Comparison of ENCODE assay signal across 8 cellular contexts in genomic region chr1:15410223-15410883, GRCh38. TPM values are rescaled to one million over a fixed set of nuclear protein-coding genes. Genes with fewer than 3 reads are reported as not detected.
DNase-seq lines count a peak whose midpoint lies in the region; ATAC-seq and TF ChIP-seq lines count a peak whose summit lies in the region.

No MANE protein-coding gene starts in this region.

- intact Hi-C loops in psoas muscle (cut with DNase I) = no loop called here

- H3K4me1 ChIP-seq in psoas muscle = no peaks in the 10 kb centered on the region

- POLR2A ChIA-PET in RWPE1 (lab: Yijun Ruan, JAX; ENCODE audit: low non-redundant PET) = interaction anchor here (0.5 kb wide), 1 partner anchor 28 kb away, joined by 7 read pairs; no protein-coding TSS in a partner anchor

- H3K27me3 ChIP-seq in psoas muscle (ENCODE audit: insufficient read depth in 3 of 3, low read length in 2 of 3) = peaks cover 0 to 32% (median 9%) of the 10 kb centered on the region in 3 donors

- 2 to 4% (median 3%) methylated on average over 50 to 53 of the region's 53 CpGs for WGBS in psoas muscle, 3 donors

- H3K27ac ChIP-seq in RWPE1 = peak overlapping the region; percentile 71
- peak overlapping the region; percentile 16 for H3K27ac ChIP-seq in psoas muscle

- peak overlapping the region; percentile 74 for H3K4me3 ChIP-seq in psoas muscle

- no peaks in the 10 kb centered on the region for H3K9me3 ChIP-seq in psoas muscle

- CTCF ChIA-PET in RWPE1 (lab: Yijun Ruan, JAX) = interaction anchor here (1.0 kb wide), 1 partner anchor 87 kb away, joined by 4 read pairs; no protein-coding TSS in a partner anchor

- ATAC-seq in esophagus mucosa = peak; percentile 2
- ATAC-seq in psoas muscle = no peak
- no peak for ATAC-seq in HG02759 (IDR thresholded peaks at IDR 0.05; ENCODE audit: unreplicated experiment)

- DNase-seq in NCI-H1417 (lab: John Stamatoyannopoulos, UW) = peak in 2 of 3 experiments; percentile 27 to 46
- DNase-seq in NCI-H1417 treated with DMSO at 0.1 percent for 48 hours (lab: John Stamatoyannopoulos, UW) = no peak
- DNase-seq in RWPE1 (ENCODE audit: low spot score) = no peak
- no peak for DNase-seq in psoas muscle
- no peak for DNase-seq in hippocampal formation (lab: John Stamatoyannopoulos, UW)
- DNase-seq in GF-D8 (lab: John Stamatoyannopoulos, UW) = no peak

- no peaks in the 10 kb centered on the region for H3K36me3 ChIP-seq in psoas muscle (ENCODE audit: insufficient read depth in 1 of 2, low read depth in 1 of 2)

- no peak for TF ChIP-seq CTCF in RWPE1 (conservative IDR thresholded peaks at IDR 0.05; ENCODE audit: low read depth)
- no peak for TF ChIP-seq CTCF in psoas muscle (IDR thresholded peaks at IDR 0.05)

RNA-seq across cellular contexts. Expression of gene EFHD2, which starts 0.7 kb away (rescaled TPM):
- total RNA-seq in esophagus mucosa (38.3 TPM), psoas muscle (1 to 10 TPM; 4.8 to 6.9 (median 6.5) TPM)
- polyA plus RNA-seq in psoas muscle = 1 to 10 TPM; 2.3 to 5.4 (median 4.3) TPM

RNA-seq across cellular contexts. Expression of gene CTRC, which starts 27.9 kb away (rescaled TPM):
- total RNA-seq in esophagus mucosa = not detected
- total RNA-seq in psoas muscle = under 1 TPM in 1 of 4 donors, not detected in 3; 0.17 TPM
- polyA plus RNA-seq in psoas muscle = under 1 TPM in 2 of 3 donors, not detected in 1; 0.08 to 0.68 TPM

RNA-seq across cellular contexts. Expression of gene CELA2A, which starts 46.2 kb away (rescaled TPM):
- 0.36 TPM for total RNA-seq in esophagus mucosa
- 1 to 10 TPM in 1 of 4 donors, not detected in 3; 2.1 TPM for total RNA-seq in psoas muscle
- polyA plus RNA-seq in psoas muscle = under 1 TPM in 1 of 3 donors, not detected in 2; 0.10 TPM

Comparison
In these comparisons a context has a peak if more than half of its experiments do, and no peak if none do; other contexts are left out.
1. DNase-seq: peak in NCI-H1417 (2 of 3); none in NCI-H1417 treated with DMSO at 0.1 percent for 48 hours (single experiment), RWPE1 (single experiment), psoas muscle (0 of 2), hippocampal formation (0 of 2) and GF-D8 (single experiment).